In the genomic region with DNA sequence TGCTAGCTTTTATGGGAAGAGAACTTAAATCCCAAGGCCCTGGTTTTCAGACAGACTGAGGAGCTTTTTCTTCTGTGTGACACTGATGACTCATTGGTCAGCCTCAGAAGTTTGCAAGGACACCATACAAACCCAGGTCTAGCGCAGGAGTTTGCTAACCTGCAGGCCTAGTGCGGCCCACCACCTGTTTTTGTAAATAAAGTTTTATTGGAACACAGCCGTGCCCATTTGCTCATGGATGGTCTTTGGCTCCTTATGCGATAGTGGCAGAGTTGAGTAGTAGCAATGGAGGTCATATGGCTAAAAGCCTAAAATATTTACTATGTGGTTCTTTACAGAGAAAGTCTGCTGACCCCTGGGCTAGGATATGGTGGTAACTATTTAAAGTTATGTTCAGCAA, we compare ENCODE assay signal across 26 cellular contexts.
A peak's percentile ranks its signal among the peaks of the same experiment; 100 is the strongest.
DNase-seq lines count a peak whose midpoint lies in the region; ATAC-seq, FAIRE-seq and TF ChIP-seq lines count a peak whose summit lies in the region.
"Had no signal": no experiment of that assay in that cellular context is flagged by ENCODE, and none has a peak within 500 bp of the region (broad histone marks: within the 10 kb centered on the region; RNA-seq: fewer than 3 reads in every experiment).

No MANE protein-coding gene starts in this region.

- TF ChIP-seq RAD21 in IMR-90 (IDR thresholded peaks at IDR 0.05; ENCODE audit: low read length) = no peak
- TF ChIP-seq RAD21 in K562 (CRISPR knock-in tag; conservative IDR thresholded peaks at IDR 0.05 in 1 of 2, IDR thresholded peaks at IDR 0.05 in 1 of 2) = no peak

- H3K4me3 ChIP-seq in IMR-90 (ENCODE audit: insufficient read depth, low read depth, low read length) (no peak overlapping the region), K562 (no peak overlapping the region), smooth muscle cell (no peak overlapping the region)
- H3K4me3 ChIP-seq: BLaER1 had no signal

- in situ Hi-C loops in IMR-90 (cut with MboI; ENCODE audit: low sequenced_read_pairs) (no loop called here), K562 (cut with MboI) (no loop called here)

- H4K8ac ChIP-seq in IMR-90 (ENCODE audit: low read depth in 2 of 2, low read length in 2 of 2) = no peak overlapping the region

- no peaks in the 10 kb centered on the region; the same call in 1 of the 2 replicates for H3K9me3 ChIP-seq in IMR-90 (ENCODE audit: control insufficient read depth, insufficient read depth, low read length)
- no peaks in the 10 kb centered on the region; the same call in 1 of the 2 replicates for H3K9me3 ChIP-seq in K562 (replicated peaks; ENCODE audit: control insufficient read depth, insufficient read depth, low read depth, low read length)
- no peaks in the 10 kb centered on the region for H3K9me3 ChIP-seq in smooth muscle cell (replicated peaks; ENCODE audit: low read depth)
- H3K9me3 ChIP-seq: BE2C had no signal

- CTCF ChIA-PET in IMR-90 (lab: Yijun Ruan, JAX) = no interaction called here
- CTCF ChIA-PET in K562 (lab: Yijun Ruan, JAX; ENCODE audit: low intra/inter-chr PET ratio) = no interaction called here

- H4K20me1 ChIP-seq in IMR-90 (ENCODE audit: insufficient read depth, low read length) = no peaks in the 10 kb centered on the region
- no peaks in the 10 kb centered on the region for H4K20me1 ChIP-seq in K562 (replicated peaks; ENCODE audit: control insufficient read depth, insufficient read depth, low read length)
- H4K20me1 ChIP-seq in smooth muscle cell (ENCODE audit: low read depth) = no peaks in the 10 kb centered on the region
- H4K20me1 ChIP-seq: BLaER1 had no signal

- no peak for ATAC-seq in IMR-90 (ENCODE audit: low read depth)
- ATAC-seq in K562 = no peak
- no peak for ATAC-seq in GM19395 (IDR thresholded peaks at IDR 0.05; ENCODE audit: unreplicated experiment)
- no peak for ATAC-seq in left lobe of liver

- FAIRE-seq in K562 (lab: Jason Lieb, UNC) (no peak), frontal cortex (lab: Jason Lieb, UNC) (no peak)
- FAIRE-seq: A204.1, GM12892, GM18507 had no signal

- no peak overlapping the region for H4K5ac ChIP-seq in IMR-90 (ENCODE audit: low read depth, low read length)

- H2BK15ac ChIP-seq in IMR-90 (ENCODE audit: low read depth, low read length) = no peak overlapping the region

- dilution Hi-C loops in IMR-90 (cut with HindIII; ENCODE audit: low sequenced_read_pairs, unreplicated experiment) = no loop called here

- H2BK120ac ChIP-seq in IMR-90 (ENCODE audit: low read depth, low read length) = no peak overlapping the region

- H3K27me3 ChIP-seq in IMR-90 (ENCODE audit: control insufficient read depth, insufficient read depth, low read length) (no peaks in the 10 kb centered on the region), K562 (ENCODE audit: control insufficient read depth in 2 of 2, insufficient read depth in 2 of 2, low read length in 2 of 2) (peaks cover 18 to 56% of the 10 kb centered on the region in 2 experiments), smooth muscle cell (ENCODE audit: low read depth) (no peaks in the 10 kb centered on the region)
- H3K27me3 ChIP-seq: BE2C, BLaER1 had no signal

- BruUV-seq in IMR-90 (replicated peaks; lab: Mats Ljungman, UMichigan) (no TSS peak), K562 (replicated peaks; lab: Mats Ljungman, UMichigan) (no TSS peak)

- no peak overlapping the region for H3K14ac ChIP-seq in IMR-90 (replicated peaks; ENCODE audit: low read depth, low read length)

- H3K79me2 ChIP-seq in K562 (ENCODE audit: control insufficient read depth, insufficient read depth, low read length) (no peaks in the 10 kb centered on the region), smooth muscle cell (ENCODE audit: low read depth) (no peaks in the 10 kb centered on the region)

- peaks cover 29% of the 10 kb centered on the region for H3K36me3 ChIP-seq in IMR-90 (ENCODE audit: control insufficient read depth, insufficient read depth, low read length)
- no peaks in the 10 kb centered on the region for H3K36me3 ChIP-seq in K562 (ENCODE audit: control insufficient read depth, insufficient read depth, low read length)
- H3K36me3 ChIP-seq in smooth muscle cell (ENCODE audit: low read depth) = no peaks in the 10 kb centered on the region
- H3K36me3 ChIP-seq: BLaER1 had no signal

- peak overlapping the region; percentile 13 for H2AK9ac ChIP-seq in IMR-90 (replicated peaks; ENCODE audit: low read depth, low read length, poor library complexity)

- H3K4me1 ChIP-seq in IMR-90 (ENCODE audit: control insufficient read depth, insufficient read depth, low read length) (peaks cover 4% of the 10 kb centered on the region; the same call in 1 of the 2 replicates), K562 (replicated peaks in 1 of 2; ENCODE audit: control insufficient read depth in 2 of 2, insufficient read depth in 2 of 2, low read length in 2 of 2) (no peaks in the 10 kb centered on the region), smooth muscle cell (ENCODE audit: low read depth) (no peaks in the 10 kb centered on the region)
- H3K4me1 ChIP-seq: BE2C, BLaER1 had no signal

- H2BK5ac ChIP-seq in IMR-90 (ENCODE audit: low read depth, low read length, poor library complexity, severe bottlenecking) = no peak overlapping the region

- intact Hi-C loops in IMR-90 (cut with micrococcal nuclease) (no loop called here), K562 (cut with micrococcal nuclease) (no loop called here)

- no peak for TF ChIP-seq POLR2A in IMR-90 (IDR thresholded peaks at IDR 0.05; ENCODE audit: low read depth, low read length)
- TF ChIP-seq POLR2A in K562 (conservative IDR thresholded peaks at IDR 0.05) = no peak

- no peak overlapping the region for H2AFZ ChIP-seq in IMR-90 (replicated peaks; ENCODE audit: low read length, poor library complexity)
- no peak overlapping the region for H2AFZ ChIP-seq in K562 (ENCODE audit: low read depth, low read length)
- no peak overlapping the region for H2AFZ ChIP-seq in smooth muscle cell (ENCODE audit: low read depth)

- no peaks in the 10 kb centered on the region for H3K79me1 ChIP-seq in IMR-90 (ENCODE audit: low read depth in 1 of 2, low read length in 2 of 2)

- no peak overlapping the region for H2BK20ac ChIP-seq in IMR-90 (ENCODE audit: low read depth, low read length)

- no peak overlapping the region for H4K91ac ChIP-seq in IMR-90 (ENCODE audit: insufficient read depth, low read depth, low read length)

- no peak overlapping the region for H3K56ac ChIP-seq in IMR-90 (ENCODE audit: extremely low read depth, insufficient read depth, low read length)

- H3K18ac ChIP-seq in IMR-90 (ENCODE audit: low read depth, low read length) = no peak overlapping the region

- TF ChIP-seq CTCF in IMR-90 (conservative IDR thresholded peaks at IDR 0.05; ENCODE audit: low read depth, low read length) (no peak), K562 (IDR thresholded peaks at IDR 0.05 in 2 of 3, conservative IDR thresholded peaks at IDR 0.05 in 1 of 3; ENCODE audit: insufficient read depth in 2 of 3, low read depth in 1 of 3, low read length in 3 of 3) (no peak), smooth muscle cell (IDR thresholded peaks at IDR 0.05; ENCODE audit: borderline replicate concordance, insufficient read depth, poor library complexity, severe bottlenecking) (no peak)

- POLR2A ChIA-PET in IMR-90 (lab: Charles Lee; ENCODE audit: unreplicated experiment) (no interaction called here), K562 (lab: Yijun Ruan, JAX) (no interaction called here)

- H3F3A ChIP-seq in smooth muscle cell (ENCODE audit: low read depth) = peaks cover 2% of the 10 kb centered on the region

- H2AK5ac ChIP-seq in IMR-90 (ENCODE audit: low read depth, low read length) = no peak overlapping the region

- H3K23ac ChIP-seq in IMR-90 (ENCODE audit: low read depth, low read length) = no peak overlapping the region

- H3K4ac ChIP-seq in IMR-90 (ENCODE audit: low read depth, low read length) = no peak overlapping the region

- WGBS in IMR-90 (ENCODE audit: extremely low coverage in 2 of 2, insufficient read length in 1 of 2), 2 experiments = 96% methylated on average over 3 of the region's 4 CpGs; no CpG with 5 or more reads in 1 of the 2 experiments
- 0% methylated on average over 4 of the region's 4 CpGs for WGBS in K562 (ENCODE audit: insufficient coverage, low coverage, missing lambda C conversion rate)
- 75% methylated on average over 4 of the region's 4 CpGs for WGBS in smooth muscle cell (ENCODE audit: low lambda C conversion rate)

- TF ChIP-seq EP300 in K562 (IDR thresholded peaks at IDR 0.05; ENCODE audit: low read length) = no peak

- H3K27ac ChIP-seq in IMR-90 (ENCODE audit: insufficient read depth, low read length) (no peak overlapping the region), K562 (ENCODE audit: extremely low read depth, low read depth, low read length) (no peak overlapping the region), smooth muscle cell (ENCODE audit: low read depth) (peak overlapping the region; percentile 34)
- H3K27ac ChIP-seq: BLaER1 had no signal

- H3K9ac ChIP-seq in IMR-90 (ENCODE audit: low read depth, low read length) (no peak overlapping the region; the same call in 1 of the 2 replicates), K562 (ENCODE audit: insufficient read depth in 1 of 2, low read depth in 2 of 2, low read length in 2 of 2) (no peak overlapping the region), smooth muscle cell (ENCODE audit: low read depth) (no peak overlapping the region)
- H3K9ac ChIP-seq: BLaER1 had no signal

- peaks cover 4% of the 10 kb centered on the region for H3K9me1 ChIP-seq in IMR-90 (ENCODE audit: insufficient read depth, low read length)
- H3K9me1 ChIP-seq in K562 (ENCODE audit: control insufficient read depth, insufficient read depth, low read length) = no peaks in the 10 kb centered on the region

- peak; percentile 7 for DNase-seq in ELF-1 (ENCODE audit: low read depth, low spot score)
- DNase-seq in IMR-90 = no peak
- no peak for DNase-seq in K562 (ENCODE audit: extremely low read depth in 1 of 4, low spot score in 3 of 4)
- no peak for DNase-seq in smooth muscle cell (lab: John Stamatoyannopoulos, UW; ENCODE audit: unreplicated experiment)
- DNase-seq in frontal cortex (ENCODE audit: low spot score in 2 of 2) = no peak
- no peak for DNase-seq in left lobe of liver (ENCODE audit: low spot score)
- DNase-seq: 8988T; ACHN; BE2C; C1 segment of cervical spinal cord; CD4-positive, alpha-beta memory T cell; CD4-positive, CD25-positive, alpha-beta regulatory T cell; CD8-positive, alpha-beta memory T cell; COR-L47; DMS 273 treated with DMSO at 0.1 percent for 48 hours; DMS153; DMS53; DMS79; DND-41; EL; GF-D8 had no signal

- H3K4me2 ChIP-seq in IMR-90 (ENCODE audit: low read depth, low read length) (no peak overlapping the region), K562 (ENCODE audit: insufficient read depth, low read length) (no peak overlapping the region), smooth muscle cell (peak overlapping the region; percentile 8)
- H3K4me2 ChIP-seq: BLaER1 had no signal

TF ChIP-seq in IMR-90, 13 proteins besides CTCF, POLR2A, EP300 and RAD21 (continues in another document):
- no peak for TF ChIP-seq NFE2L2 (IDR thresholded peaks at IDR 0.05; ENCODE audit: low read depth, low read length)
- no peak for TF ChIP-seq RFX5 (IDR thresholded peaks at IDR 0.05; ENCODE audit: low read depth, low read length)
- TF ChIP-seq CEBPB (IDR thresholded peaks at IDR 0.05; ENCODE audit: low read depth, low read length) = no peak

TF ChIP-seq in K562, 482 proteins besides CTCF, POLR2A, EP300 and RAD21 (continues in another document):
- no peak for TF ChIP-seq SNRNP70 (optimal IDR thresholded peaks at IDR 0.05; ENCODE audit: low read depth, low read length)
- TF ChIP-seq ZC3H8 (IDR thresholded peaks at IDR 0.05) = no peak
- TF ChIP-seq ZFP1 (CRISPR knock-in tag; IDR thresholded peaks at IDR 0.05) = no peak
